27 cellular contexts compared by ENCODE assay signal in genomic region chr6:43865947-43866346, GRCh38.
DNase-seq lines count a peak whose midpoint lies in the region; FAIRE-seq and TF ChIP-seq lines count a peak whose summit lies in the region.
"Had no signal": no experiment of that assay in that cellular context is flagged by ENCODE, and none has a peak within 500 bp of the region (broad histone marks: within the 10 kb centered on the region; RNA-seq: fewer than 3 reads in every experiment).

No MANE protein-coding gene starts in this region.

- H3K27ac ChIP-seq in uterus = no peak overlapping the region
- H3K27ac ChIP-seq: 22Rv1, HL-60, right atrium auricular region, tibial artery had no signal

- H3K4me1 Mint-ChIP-seq in brain (peaks cover 55% of the 10 kb centered on the region), nephron progenitor cell (peaks cover 75% of the 10 kb centered on the region)
- H3K4me1 Mint-ChIP-seq: activated B cell treated with CpG ODN at 0.5 μM for 24 hours; activated naive CD4-positive, alpha-beta T cell treated with anti-CD3 and anti-CD28 coated beads, Interleukin-2, amount 50 U/mL, for 24 hours; CD4-positive, alpha-beta memory T cell; central memory CD8-positive, alpha-beta T cell; memory B cell; stimulated activated naive CD8-positive, alpha-beta T cell treated with anti-CD3 and anti-CD28 coated beads, Interleukin-15, amount 100 ng/mL, for 72 hours had no signal

- peaks cover 16% of the 10 kb centered on the region for H3K27me3 Mint-ChIP-seq in brain
- H3K27me3 Mint-ChIP-seq in nephron progenitor cell (ENCODE audit: low read depth, poor library complexity) = peaks cover 37% of the 10 kb centered on the region

- H3K9me3 Mint-ChIP-seq in brain = peaks cover 0 to 9% (median 0%) of the 10 kb centered on the region in 5 experiments
- H3K9me3 Mint-ChIP-seq in nephron progenitor cell = no peaks in the 10 kb centered on the region
- H3K9me3 Mint-ChIP-seq: activated B cell treated with CpG ODN at 0.5 μM for 24 hours; activated naive CD4-positive, alpha-beta T cell treated with anti-CD3 and anti-CD28 coated beads, Interleukin-2, amount 50 U/mL, for 24 hours; CD4-positive, alpha-beta memory T cell; central memory CD8-positive, alpha-beta T cell; stimulated activated naive CD8-positive, alpha-beta T cell treated with anti-CD3 and anti-CD28 coated beads, Interleukin-15, amount 100 ng/mL, for 72 hours had no signal

- H3K4me1 ChIP-seq in uterus = peaks cover 1 to 4% of the 10 kb centered on the region in 2 donors
- H3K4me1 ChIP-seq: tibial artery had no signal

- H3K4me3 Mint-ChIP-seq in brain (peak overlapping the region in 1 of 5 experiments; percentile 50), nephron progenitor cell (no peak overlapping the region)
- H3K4me3 Mint-ChIP-seq: activated B cell treated with CpG ODN at 0.5 μM for 24 hours; activated naive CD4-positive, alpha-beta T cell treated with anti-CD3 and anti-CD28 coated beads, Interleukin-2, amount 50 U/mL, for 24 hours; CD4-positive, alpha-beta memory T cell; central memory CD8-positive, alpha-beta T cell; memory B cell; stimulated activated naive CD8-positive, alpha-beta T cell treated with anti-CD3 and anti-CD28 coated beads, Interleukin-15, amount 100 ng/mL, for 72 hours had no signal

- DNase-seq in NCI-H146 (lab: John Stamatoyannopoulos, UW) (peak; percentile 36), NCI-H146 treated with DMSO at 0.1 percent for 48 hours (lab: John Stamatoyannopoulos, UW; ENCODE audit: unreplicated experiment) (no peak), nephron progenitor cell (peak; percentile 67), uterus (peak; percentile 58 to 64), H54 (ENCODE audit: insufficient read length, low spot score) (no peak), iPS-NIHi11 (ENCODE audit: low spot score) (no peak), T-helper 1 cell (no peak)
- DNase-seq: activated B cell treated with CpG ODN at 0.5 μM for 24 hours; activated CD4-positive, alpha-beta T cell treated with anti-CD3 and anti-CD28 coated beads, Interleukin-2, amount 50 U/mL, for 48 hours; activated CD8-positive, alpha-beta memory T cell treated with anti-CD3 and anti-CD28 coated beads, Interleukin-2, amount 50 U/mL, for 4 hours; aorta; CD4-positive, alpha-beta memory T cell; DMS 273 treated with DMSO at 0.1 percent for 48 hours; NCI-H187; NCI-H748 treated with DMSO at 0.1 percent for 48 hours; OCI-M1; stimulated activated naive CD8-positive, alpha-beta T cell treated with anti-CD3 and anti-CD28 coated beads, Interleukin-15, amount 100 ng/mL, for 72 hours; T1000; tibial artery had no signal

- TF ChIP-seq POLR2A in uterus (IDR thresholded peaks at IDR 0.05) (no peak), H54 (IDR thresholded peaks at IDR 0.05; ENCODE audit: low read depth, low read length) (no peak)

- FAIRE-seq in H54 (lab: Jason Lieb, UNC) = no peak
- FAIRE-seq: GM19239 had no signal

- intact Hi-C loops in uterus (cut with DNase I; ENCODE audit: low total_unique reads) = no loop called here

- TF ChIP-seq CTCF in brain (conservative IDR thresholded peaks at IDR 0.05) (no peak), nephron progenitor cell (IDR thresholded peaks at IDR 0.05) (no peak), uterus (IDR thresholded peaks at IDR 0.05) (no peak)

- no peaks in the 10 kb centered on the region for H3K36me3 Mint-ChIP-seq in brain
- no peaks in the 10 kb centered on the region for H3K36me3 Mint-ChIP-seq in nephron progenitor cell (ENCODE audit: low read depth)
- H3K36me3 Mint-ChIP-seq: activated naive CD4-positive, alpha-beta T cell treated with anti-CD3 and anti-CD28 coated beads, Interleukin-2, amount 50 U/mL, for 24 hours; CD4-positive, alpha-beta memory T cell; memory B cell had no signal

- H3K4me3 ChIP-seq in uterus = no peak overlapping the region
- H3K4me3 ChIP-seq: right atrium auricular region, tibial artery had no signal

- H3K27ac Mint-ChIP-seq in brain = peak overlapping the region in 4 of 5 experiments; percentile 25 to 96 (median 94)
- H3K27ac Mint-ChIP-seq in nephron progenitor cell = peak overlapping the region; percentile 46
- H3K27ac Mint-ChIP-seq: activated B cell treated with CpG ODN at 0.5 μM for 24 hours; activated naive CD4-positive, alpha-beta T cell treated with anti-CD3 and anti-CD28 coated beads, Interleukin-2, amount 50 U/mL, for 24 hours; CD4-positive, alpha-beta memory T cell; memory B cell; stimulated activated naive CD8-positive, alpha-beta T cell treated with anti-CD3 and anti-CD28 coated beads, Interleukin-15, amount 100 ng/mL, for 72 hours had no signal

- no peaks in the 10 kb centered on the region for H3K36me3 ChIP-seq in uterus
- H3K36me3 ChIP-seq: right atrium auricular region, tibial artery had no signal

- H3K9me3 ChIP-seq in uterus = no peaks in the 10 kb centered on the region
- H3K9me3 ChIP-seq: right atrium auricular region, tibial artery had no signal

- no peaks in the 10 kb centered on the region for H3K27me3 ChIP-seq in uterus
- H3K27me3 ChIP-seq: right atrium auricular region had no signal

Comparison
In these comparisons a context has a peak if more than half of its experiments do, and no peak if none do; other contexts are left out.
1. DNase-seq: peak in NCI-H146 (single experiment), nephron progenitor cell (single experiment) and uterus (2 of 2); none in NCI-H146 treated with DMSO at 0.1 percent for 48 hours (single experiment), H54 (single experiment), iPS-NIHi11 (single experiment) and T-helper 1 cell (0 of 5).